Comparison of ENCODE assay signal across 15 cellular contexts in genomic region chr6:108556250-108556649, GRCh38. TPM values are rescaled to one million over a fixed set of nuclear protein-coding genes. Genes with fewer than 3 reads are reported as not detected.
A peak's percentile ranks its signal among the peaks of the same experiment; 100 is the strongest.
DNase-seq lines count a peak whose midpoint lies in the region; ATAC-seq and TF ChIP-seq lines count a peak whose summit lies in the region.
"Had no signal": no experiment of that assay in that cellular context is flagged by ENCODE, and none has a peak within 500 bp of the region (broad histone marks: within the 10 kb centered on the region; RNA-seq: fewer than 3 reads in every experiment).

No MANE protein-coding gene starts in this region.

- TF ChIP-seq EP300 in transverse colon (IDR thresholded peaks at IDR 0.05; ENCODE audit: low read depth) = no peak

- peaks cover 8 to 20% (median 17%) of the 10 kb centered on the region in 4 donors for H3K4me1 ChIP-seq in transverse colon

- TF ChIP-seq CTCF in transverse colon (IDR thresholded peaks at IDR 0.05) = no peak

- WGBS in transverse colon (ENCODE audit: low coverage in 1 of 2), 2 donors = 86 to 100% methylated on average over 4 to 5 of the region's 5 CpGs

- in situ Hi-C loops in transverse colon (cut with MboI; ENCODE audit: low pct_ligation_motif_present in 1 of 4, low pct_unique_long_range_greater_than_20kb in 1 of 4, low sequenced_read_pairs in 3 of 4) = loop anchor here in 1 of 4 donors (25.0 kb wide), 1 partner anchor 106 kb away; no protein-coding TSS in a partner anchor

- H3K4me3 Mint-ChIP-seq in activated naive CD4-positive, alpha-beta T cell treated with anti-CD3 and anti-CD28 coated beads, Interleukin-2, amount 50 U/mL, for 24 hours = peak overlapping the region; percentile 95
- H3K4me3 Mint-ChIP-seq in activated naive CD4-positive, alpha-beta T cell treated with anti-CD3 and anti-CD28 coated beads, Interleukin-2, amount 10 ng/mL, durations not matched to agents 7 days and 5 days = no peak overlapping the region
- peak overlapping the region; percentile 73 for H3K4me3 Mint-ChIP-seq in activated T-helper 1 cell treated with anti-CD3 and anti-CD28 coated beads, Interleukin-12 subunit alpha, Interleukin-12 subunit beta, Interleukin-2, Interleukin-4 antibody, amounts not matched to agents 30 ng/mL and 10 ng/mL and 1 ng/mL, durations not matched to agents 14 hours and 24 hours and 36 hours
- peak overlapping the region in 5 of 8 donors; percentile 38 to 100 (median 85) for H3K4me3 Mint-ChIP-seq in naive B cell
- H3K4me3 Mint-ChIP-seq in T-helper 17 cell = no peak overlapping the region

- H3K36me3 Mint-ChIP-seq in activated naive CD4-positive, alpha-beta T cell treated with anti-CD3 and anti-CD28 coated beads, Interleukin-2, amount 50 U/mL, for 24 hours = no peaks in the 10 kb centered on the region
- H3K36me3 Mint-ChIP-seq in activated naive CD4-positive, alpha-beta T cell treated with anti-CD3 and anti-CD28 coated beads, Interleukin-2, amount 10 ng/mL, durations not matched to agents 7 days and 5 days = no peaks in the 10 kb centered on the region
- no peaks in the 10 kb centered on the region for H3K36me3 Mint-ChIP-seq in activated T-helper 1 cell treated with anti-CD3 and anti-CD28 coated beads, Interleukin-12 subunit alpha, Interleukin-12 subunit beta, Interleukin-2, Interleukin-4 antibody, amounts not matched to agents 30 ng/mL and 10 ng/mL and 1 ng/mL, durations not matched to agents 14 hours and 24 hours and 36 hours (ENCODE audit: low read depth)
- peaks cover 0 to 3% of the 10 kb centered on the region in 2 donors for H3K36me3 Mint-ChIP-seq in naive B cell
- no peaks in the 10 kb centered on the region for H3K36me3 Mint-ChIP-seq in T-helper 17 cell (ENCODE audit: low read depth)
- H3K36me3 Mint-ChIP-seq: stimulated activated naive B cell treated with anti-CD40 and anti-IgM and Interleukin-4, amounts not matched to agents 10 μg/mL and 1 μg/mL and 100 μg/mL, for 72 hours had no signal

- H3K9me3 Mint-ChIP-seq in activated naive CD4-positive, alpha-beta T cell treated with anti-CD3 and anti-CD28 coated beads, Interleukin-2, amount 50 U/mL, for 24 hours = no peaks in the 10 kb centered on the region
- no peaks in the 10 kb centered on the region for H3K9me3 Mint-ChIP-seq in activated naive CD4-positive, alpha-beta T cell treated with anti-CD3 and anti-CD28 coated beads, Interleukin-2, amount 10 ng/mL, durations not matched to agents 7 days and 5 days
- no peaks in the 10 kb centered on the region for H3K9me3 Mint-ChIP-seq in activated T-helper 1 cell treated with anti-CD3 and anti-CD28 coated beads, Interleukin-12 subunit alpha, Interleukin-12 subunit beta, Interleukin-2, Interleukin-4 antibody, amounts not matched to agents 30 ng/mL and 10 ng/mL and 1 ng/mL, durations not matched to agents 14 hours and 24 hours and 36 hours
- H3K9me3 Mint-ChIP-seq in naive B cell = no peaks in the 10 kb centered on the region
- H3K9me3 Mint-ChIP-seq: activated CD4-positive, alpha-beta memory T cell treated with anti-CD3 and anti-CD28 coated beads, Interleukin-2, amount 10 ng/mL, durations not matched to agents 7 days and 5 days; stimulated activated naive B cell treated with anti-CD40 and anti-IgM and Interleukin-4, amounts not matched to agents 10 μg/mL and 1 μg/mL and 100 μg/mL, for 72 hours had no signal

- no peak for DNase-seq in activated naive CD4-positive, alpha-beta T cell treated with anti-CD3 and anti-CD28 coated beads, Interleukin-2, amount 10 ng/mL, durations not matched to agents 7 days and 5 days
- no peak for DNase-seq in activated T-helper 1 cell treated with anti-CD3 and anti-CD28 coated beads, Interleukin-12 subunit alpha, Interleukin-12 subunit beta, Interleukin-2, Interleukin-4 antibody, amounts not matched to agents 30 ng/mL and 10 ng/mL and 1 ng/mL, durations not matched to agents 14 hours and 24 hours and 36 hours (ENCODE audit: low spot score)
- no peak for DNase-seq in naive B cell
- no peak for DNase-seq in transverse colon
- DNase-seq in T-helper 17 cell = no peak
- DNase-seq: activated CD4-positive, alpha-beta memory T cell treated with anti-CD3 and anti-CD28 coated beads, Interleukin-2, amount 10 ng/mL, durations not matched to agents 7 days and 5 days; activated effector memory CD4-positive, alpha-beta T cell treated with anti-CD3 and anti-CD28 coated beads, Interleukin-2, amount 50 U/mL, for 16 hours; glutamatergic neuron; NCI-H2029 treated with DMSO at 0.1 percent for 48 hours; NCI-H748 treated with DMSO at 0.1 percent for 48 hours; stimulated activated naive B cell treated with anti-CD40 and anti-IgM and Interleukin-4, amounts not matched to agents 10 μg/mL and 1 μg/mL and 100 μg/mL, for 72 hours had no signal

- peaks cover 2% of the 10 kb centered on the region for H3K27me3 Mint-ChIP-seq in activated naive CD4-positive, alpha-beta T cell treated with anti-CD3 and anti-CD28 coated beads, Interleukin-2, amount 50 U/mL, for 24 hours
- H3K27me3 Mint-ChIP-seq in activated naive CD4-positive, alpha-beta T cell treated with anti-CD3 and anti-CD28 coated beads, Interleukin-2, amount 10 ng/mL, durations not matched to agents 7 days and 5 days = peaks cover 55% of the 10 kb centered on the region
- peaks cover 46% of the 10 kb centered on the region for H3K27me3 Mint-ChIP-seq in activated T-helper 1 cell treated with anti-CD3 and anti-CD28 coated beads, Interleukin-12 subunit alpha, Interleukin-12 subunit beta, Interleukin-2, Interleukin-4 antibody, amounts not matched to agents 30 ng/mL and 10 ng/mL and 1 ng/mL, durations not matched to agents 14 hours and 24 hours and 36 hours (ENCODE audit: insufficient read depth)
- H3K27me3 Mint-ChIP-seq in naive B cell (peaks cover 7 to 15% (median 13%) of the 10 kb centered on the region in 3 donors), T-helper 17 cell (peaks cover 14% of the 10 kb centered on the region)

- no peak for TF ChIP-seq POLR2A in transverse colon (IDR thresholded peaks at IDR 0.05)

- CTCF ChIA-PET in activated naive CD4-positive, alpha-beta T cell treated with anti-CD3 and anti-CD28 coated beads, Interleukin-2, amount 10 ng/mL, durations not matched to agents 7 days and 5 days (lab: Charles Lee) = interaction anchor here (1.1 to 1.4 kb wide), 2 partner anchors 14 to 882 kb away, joined by 3 to 4 read pairs; no protein-coding TSS in a partner anchor

- H3K36me3 ChIP-seq in transverse colon = no peaks in the 10 kb centered on the region

- intact Hi-C loops in activated T-helper 1 cell treated with anti-CD3 and anti-CD28 coated beads, Interleukin-12 subunit alpha, Interleukin-12 subunit beta, Interleukin-2, Interleukin-4 antibody, amounts not matched to agents 30 ng/mL and 10 ng/mL and 1 ng/mL, durations not matched to agents 14 hours and 24 hours and 36 hours (cut with micrococcal nuclease) = loop anchor here (5.0 to 10.0 kb wide), 4 partner anchors 386 to 1136 kb away; partner anchors contain the start of genes AK9 and FIG4
- intact Hi-C loops in transverse colon (cut with DNase I; ENCODE audit: low total_unique reads) = no loop called here

- peak overlapping the region; percentile 11 for H3K27ac Mint-ChIP-seq in activated naive CD4-positive, alpha-beta T cell treated with anti-CD3 and anti-CD28 coated beads, Interleukin-2, amount 50 U/mL, for 24 hours
- no peak overlapping the region for H3K27ac Mint-ChIP-seq in activated naive CD4-positive, alpha-beta T cell treated with anti-CD3 and anti-CD28 coated beads, Interleukin-2, amount 10 ng/mL, durations not matched to agents 7 days and 5 days
- H3K27ac Mint-ChIP-seq in activated T-helper 1 cell treated with anti-CD3 and anti-CD28 coated beads, Interleukin-12 subunit alpha, Interleukin-12 subunit beta, Interleukin-2, Interleukin-4 antibody, amounts not matched to agents 30 ng/mL and 10 ng/mL and 1 ng/mL, durations not matched to agents 14 hours and 24 hours and 36 hours = peak overlapping the region; percentile 72
- H3K27ac Mint-ChIP-seq in naive B cell (peak overlapping the region in 1 of 6 donors; percentile 70), T-helper 17 cell (no peak overlapping the region)
- H3K27ac Mint-ChIP-seq: activated CD4-positive, alpha-beta memory T cell treated with anti-CD3 and anti-CD28 coated beads, Interleukin-2, amount 10 ng/mL, durations not matched to agents 7 days and 5 days; stimulated activated naive B cell treated with anti-CD40 and anti-IgM and Interleukin-4, amounts not matched to agents 10 μg/mL and 1 μg/mL and 100 μg/mL, for 72 hours had no signal

- H3K9me3 ChIP-seq in transverse colon = no peaks in the 10 kb centered on the region
- H3K9me3 ChIP-seq in T-helper 17 cell (ENCODE audit: control insufficient read depth, low read length, poor library complexity, severe bottlenecking) = no peaks in the 10 kb centered on the region

- H3K27ac ChIP-seq in transverse colon = peak overlapping the region; percentile 98 to 100 (median 99)
- H3K27ac ChIP-seq: KMS-11 had no signal

- ATAC-seq in naive B cell (ENCODE audit: low read depth in 2 of 2) = no peak
- no peak for ATAC-seq in HG02973 (IDR thresholded peaks at IDR 0.05; ENCODE audit: unreplicated experiment)
- no peak for ATAC-seq in GM19395 (IDR thresholded peaks at IDR 0.05; ENCODE audit: unreplicated experiment)
- no peak for ATAC-seq in T-helper 17 cell
- ATAC-seq: stimulated activated naive B cell treated with anti-CD40 and anti-IgM and Interleukin-4, amounts not matched to agents 10 μg/mL and 1 μg/mL and 100 μg/mL, for 72 hours had no signal

- H3K4me1 Mint-ChIP-seq in activated naive CD4-positive, alpha-beta T cell treated with anti-CD3 and anti-CD28 coated beads, Interleukin-2, amount 50 U/mL, for 24 hours = peaks cover 3% of the 10 kb centered on the region
- peaks cover 10% of the 10 kb centered on the region for H3K4me1 Mint-ChIP-seq in activated naive CD4-positive, alpha-beta T cell treated with anti-CD3 and anti-CD28 coated beads, Interleukin-2, amount 10 ng/mL, durations not matched to agents 7 days and 5 days
- peaks cover 22% of the 10 kb centered on the region for H3K4me1 Mint-ChIP-seq in activated T-helper 1 cell treated with anti-CD3 and anti-CD28 coated beads, Interleukin-12 subunit alpha, Interleukin-12 subunit beta, Interleukin-2, Interleukin-4 antibody, amounts not matched to agents 30 ng/mL and 10 ng/mL and 1 ng/mL, durations not matched to agents 14 hours and 24 hours and 36 hours (ENCODE audit: low read depth)
- peaks cover 4 to 16% (median 11%) of the 10 kb centered on the region in 3 donors for H3K4me1 Mint-ChIP-seq in naive B cell
- peaks cover 5% of the 10 kb centered on the region for H3K4me1 Mint-ChIP-seq in T-helper 17 cell

- H3K4me3 ChIP-seq in transverse colon = no peak overlapping the region

- no peaks in the 10 kb centered on the region for H3K27me3 ChIP-seq in transverse colon

RNA-seq across cellular contexts. Expression of gene FOXO3, which starts 4.5 kb away (rescaled TPM):
- 8.6 and 8.7 TPM in 2 replicates for total RNA-seq in activated T-helper 1 cell treated with anti-CD3 and anti-CD28 coated beads, Interleukin-12 subunit alpha, Interleukin-12 subunit beta, Interleukin-2, Interleukin-4 antibody, amounts not matched to agents 30 ng/mL and 10 ng/mL and 1 ng/mL, durations not matched to agents 14 hours and 24 hours and 36 hours
- polyA plus RNA-seq in naive B cell (ENCODE audit: low read depth in 6 of 6) = 10 to 100 TPM in 5 of 6 donors, 1 to 10 TPM in 1; 9.9 to 25.6 (median 13.6) TPM
- total RNA-seq in transverse colon = 10 to 100 TPM; 29.9 to 66.1 (median 59.1) TPM
- 10 to 100 TPM; 22.6 to 34.1 TPM for total RNA-seq in T-helper 17 cell

Comparison
In these comparisons a context has a peak if more than half of its experiments do, and no peak if none do; other contexts are left out.
1. H3K27ac Mint-ChIP-seq: peak in activated naive CD4-positive, alpha-beta T cell treated with anti-CD3 and anti-CD28 coated beads, Interleukin-2, amount 50 U/mL, for 24 hours (single experiment) and activated T-helper 1 cell treated with anti-CD3 and anti-CD28 coated beads, Interleukin-12 subunit alpha, Interleukin-12 subunit beta, Interleukin-2, Interleukin-4 antibody, amounts not matched to agents 30 ng/mL and 10 ng/mL and 1 ng/mL, durations not matched to agents 14 hours and 24 hours and 36 hours (single experiment); none in activated naive CD4-positive, alpha-beta T cell treated with anti-CD3 and anti-CD28 coated beads, Interleukin-2, amount 10 ng/mL, durations not matched to agents 7 days and 5 days (single experiment) and T-helper 17 cell (single experiment).
2. H3K4me3 Mint-ChIP-seq: peak in activated naive CD4-positive, alpha-beta T cell treated with anti-CD3 and anti-CD28 coated beads, Interleukin-2, amount 50 U/mL, for 24 hours (single experiment), activated T-helper 1 cell treated with anti-CD3 and anti-CD28 coated beads, Interleukin-12 subunit alpha, Interleukin-12 subunit beta, Interleukin-2, Interleukin-4 antibody, amounts not matched to agents 30 ng/mL and 10 ng/mL and 1 ng/mL, durations not matched to agents 14 hours and 24 hours and 36 hours (single experiment) and naive B cell (5 of 8); none in activated naive CD4-positive, alpha-beta T cell treated with anti-CD3 and anti-CD28 coated beads, Interleukin-2, amount 10 ng/mL, durations not matched to agents 7 days and 5 days (single experiment) and T-helper 17 cell (single experiment).